In genomic region chr1:44775078-44775929, GRCh38 we compare ENCODE assay signal across 8 cellular contexts. TPM values are rescaled to one million over a fixed set of nuclear protein-coding genes. Genes with fewer than 3 reads are reported as not detected.
DNase-seq lines count a peak whose midpoint lies in the region; ATAC-seq and TF ChIP-seq lines count a peak whose summit lies in the region.

RPS8 (plus strand) TSS chr1:44775540; CDS start chr1:44775597, 57 bp downstream.

- H3K4me3 ChIP-seq in CD4-positive, CD25-positive, alpha-beta regulatory T cell (ENCODE audit: low read depth, low read length), result peak within 1 kb of the TSS; percentile 96
- H3K4me3 ChIP-seq in duodenal mucosa (ENCODE audit: low read depth in 1 of 2, low read length in 2 of 2) (peak within 1 kb of the TSS; percentile 90 to 98), lower leg skin (ENCODE audit: low read depth, poor library complexity, severe bottlenecking) (peak within 1 kb of the TSS; percentile 85)

- H3K9ac ChIP-seq in duodenal mucosa (ENCODE audit: low read depth in 1 of 2, low read length in 2 of 2), result peak within 1 kb of the TSS; percentile 93 to 99

- peak within 1 kb of the TSS; percentile 89 for H3K27ac ChIP-seq in CD4-positive, CD25-positive, alpha-beta regulatory T cell (ENCODE audit: insufficient read depth, low read length, poor library complexity, severe bottlenecking)
- peak within 1 kb of the TSS; percentile 87 for H3K27ac ChIP-seq in duodenal mucosa (ENCODE audit: low read depth, low read length)

- H3K9me3 Mint-ChIP-seq in CD4-positive, CD25-positive, alpha-beta regulatory T cell, result no peaks in the 10 kb centered on the region
- no peaks in the 10 kb centered on the region for H3K9me3 Mint-ChIP-seq in activated CD4-positive, alpha-beta memory T cell treated with anti-CD3 and anti-CD28 coated beads for 36 hours

- DNase-seq in CD4-positive, CD25-positive, alpha-beta regulatory T cell, result peak; percentile 81 to 96 (median 91)
- DNase-seq in NCI-H774 (lab: John Stamatoyannopoulos, UW) (peak; percentile 99), lower leg skin (ENCODE audit: low spot score in 2 of 2) (peak; percentile 93 to 98)
- peak; percentile 94 for DNase-seq in activated CD4-positive, alpha-beta memory T cell treated with anti-CD3 and anti-CD28 coated beads for 36 hours
- DNase-seq in stimulated activated CD4-positive, alpha-beta T cell treated with anti-CD3 and anti-CD28 coated beads, Interleukin-4, amount 100 ng/mL, for 4 hours, result peak; percentile 82 to 90

- peaks cover 30% of the 10 kb centered on the region for H3K36me3 ChIP-seq in CD4-positive, CD25-positive, alpha-beta regulatory T cell (ENCODE audit: control insufficient read depth, insufficient read depth, low read length)
- H3K36me3 ChIP-seq in duodenal mucosa (ENCODE audit: control insufficient read depth in 1 of 2, insufficient read depth in 2 of 2, low read length in 2 of 2), result peaks cover 9 to 36% of the 10 kb centered on the region in 2 donors

- no peaks in the 10 kb centered on the region for H3K27me3 Mint-ChIP-seq in CD4-positive, CD25-positive, alpha-beta regulatory T cell
- no peaks in the 10 kb centered on the region for H3K27me3 Mint-ChIP-seq in activated CD4-positive, alpha-beta memory T cell treated with anti-CD3 and anti-CD28 coated beads for 36 hours

- no peaks in the 10 kb centered on the region for H3K27me3 ChIP-seq in CD4-positive, CD25-positive, alpha-beta regulatory T cell (ENCODE audit: control insufficient read depth, insufficient read depth, low read length)
- H3K27me3 ChIP-seq in duodenal mucosa (ENCODE audit: control insufficient read depth in 1 of 2, insufficient read depth in 2 of 2, low read length in 2 of 2), result no peaks in the 10 kb centered on the region

- CTCF ChIA-PET in activated CD4-positive, alpha-beta memory T cell treated with anti-CD3 and anti-CD28 coated beads for 36 hours (lab: Charles Lee), result interaction anchor here (0.9 to 2.5 kb wide), 7 partner anchors 11 to 48 kb away, joined by 3 to 32 read pairs (median 4); partner anchors contain the start of genes BEST4, PLK3 and RNU5D-1

- 0 to 1% methylated on average over 33 to 37 of the region's 65 CpGs for WGBS in lower leg skin, 2 donors

- peak in 1 of 2 donors; percentile 86 for TF ChIP-seq POLR2A in lower leg skin (IDR thresholded peaks at IDR 0.05)

- intact Hi-C loops in activated CD4-positive, alpha-beta memory T cell treated with anti-CD3 and anti-CD28 coated beads for 36 hours (cut with micrococcal nuclease), result loop anchor here (1.0 to 2.0 kb wide), 4 partner anchors 9 to 45 kb away; partner anchors contain the start of genes DYNLT4, KIF2C and RNU5D-1
- intact Hi-C loops in lower leg skin (cut with DNase I; ENCODE audit: low total_unique reads), result no loop called here

- TF ChIP-seq CTCF in lower leg skin (IDR thresholded peaks at IDR 0.05), result peak in 1 of 3 donors; percentile 34

- POLR2A ChIA-PET in activated CD4-positive, alpha-beta memory T cell treated with anti-CD3 and anti-CD28 coated beads for 36 hours (lab: Charles Lee), result interaction anchor here (0.8 to 5.4 kb wide), 24 partner anchors 9 to 1125 kb away, joined by 3 to 70 read pairs (median 10); partner anchors contain the start of genes BEST4, BTBD19, DYNLT4 and EIF2B3

- peak within 1 kb of the TSS; percentile 88 to 96 (median 94) for H3K4me3 Mint-ChIP-seq in CD4-positive, CD25-positive, alpha-beta regulatory T cell
- H3K4me3 Mint-ChIP-seq in activated CD4-positive, alpha-beta memory T cell treated with anti-CD3 and anti-CD28 coated beads for 36 hours, result peak within 1 kb of the TSS; percentile 83

- ATAC-seq in CD4-positive, CD25-positive, alpha-beta regulatory T cell (ENCODE audit: low read depth in 2 of 2), result peak; percentile 78 to 84
- ATAC-seq in GM19397 (IDR thresholded peaks at IDR 0.05; ENCODE audit: unreplicated experiment), result peak; percentile 77
- ATAC-seq in HG03565 (IDR thresholded peaks at IDR 0.05; ENCODE audit: unreplicated experiment), result peak; percentile 63

- H3K27ac Mint-ChIP-seq in CD4-positive, CD25-positive, alpha-beta regulatory T cell, result peak within 1 kb of the TSS; percentile 91 to 100 (median 99)
- H3K27ac Mint-ChIP-seq in activated CD4-positive, alpha-beta memory T cell treated with anti-CD3 and anti-CD28 coated beads for 36 hours, result peak within 1 kb of the TSS; percentile 81

- peaks cover 6 to 42% (median 27%) of the 10 kb centered on the region in 4 donors for H3K4me1 Mint-ChIP-seq in CD4-positive, CD25-positive, alpha-beta regulatory T cell
- peaks cover 38% of the 10 kb centered on the region for H3K4me1 Mint-ChIP-seq in activated CD4-positive, alpha-beta memory T cell treated with anti-CD3 and anti-CD28 coated beads for 36 hours (ENCODE audit: low read depth)

- H3K36me3 Mint-ChIP-seq in CD4-positive, CD25-positive, alpha-beta regulatory T cell, result peaks cover 29% of the 10 kb centered on the region
- peaks cover 45% of the 10 kb centered on the region for H3K36me3 Mint-ChIP-seq in activated CD4-positive, alpha-beta memory T cell treated with anti-CD3 and anti-CD28 coated beads for 36 hours

- peaks cover 30% of the 10 kb centered on the region for H3K4me1 ChIP-seq in CD4-positive, CD25-positive, alpha-beta regulatory T cell (ENCODE audit: control insufficient read depth, insufficient read depth, low read length, poor library complexity, severe bottlenecking)
- peaks cover 21% of the 10 kb centered on the region in 2 donors for H3K4me1 ChIP-seq in duodenal mucosa (ENCODE audit: control insufficient read depth in 1 of 2, insufficient read depth in 2 of 2, low read length in 2 of 2)

- H3K9me3 ChIP-seq in CD4-positive, CD25-positive, alpha-beta regulatory T cell (ENCODE audit: control insufficient read depth in 2 of 2, low read length in 2 of 2), result no peaks in the 10 kb centered on the region
- no peaks in the 10 kb centered on the region for H3K9me3 ChIP-seq in duodenal mucosa (ENCODE audit: control insufficient read depth in 1 of 2, low read length in 2 of 2)

RNA-seq across cellular contexts. Expression of gene RPS8, which starts in this region (rescaled TPM):
- 1,739 TPM for total RNA-seq in CD4-positive, CD25-positive, alpha-beta regulatory T cell
- polyA plus RNA-seq in CD4-positive, CD25-positive, alpha-beta regulatory T cell, result 1,000 to 10,000 TPM in 2 of 4 donors, 100 to 1,000 TPM in 2; 805 to 1,312 (median 1,070) TPM
- total RNA-seq in activated CD4-positive, alpha-beta memory T cell treated with anti-CD3 and anti-CD28 coated beads for 36 hours, result 1,000 to 10,000 TPM; 2,983 to 3,047 TPM
- total RNA-seq in lower leg skin, result 1,000 to 10,000 TPM; 2,628 to 4,866 (median 3,019) TPM

Comparison
In these comparisons a context has a peak if more than half of its experiments do, and no peak if none do; other contexts are left out.
1. Peak in every context shown above with its lines: DNase-seq, ATAC-seq, H3K4me3 ChIP-seq and H3K27ac ChIP-seq.